22 cellular contexts compared by ENCODE assay signal in genomic region chr2:53630001-53630606, GRCh38.
"Had no signal": no experiment of that assay in that cellular context is flagged by ENCODE, and none has a peak within 500 bp of the region (broad histone marks: within the 10 kb centered on the region; RNA-seq: fewer than 3 reads in every experiment).

No MANE protein-coding gene starts in this region.

- H3K27me3 Mint-ChIP-seq: activated B cell treated with CpG ODN at 0.5 μM for 24 hours; activated CD4-positive, alpha-beta memory T cell treated with anti-CD3 and anti-CD28 coated beads, Interleukin-2, amount 10 ng/mL, durations not matched to agents 7 days and 5 days; activated T-cell treated with anti-CD3 and anti-CD28 coated beads, Interleukin-2, amount 50 U/mL, for 24 hours; dendritic cell treated with granulocyte-macrophage colony-stimulating factor and Interleukin-4, amounts not matched to agents 40 ng/mL and 50 ng/mL, for 4 days; progenitor cell of endocrine pancreas; stimulated activated naive CD8-positive, alpha-beta T cell treated with anti-CD3 and anti-CD28 coated beads, Interleukin-15, Interleukin-2, amounts not matched to agents 100 ng/mL and 50 ng/mL, for 24 hours; T-cell had no signal

- H3K27ac Mint-ChIP-seq: activated B cell treated with CpG ODN at 0.5 μM for 24 hours; activated CD4-positive, alpha-beta memory T cell treated with anti-CD3 and anti-CD28 coated beads, Interleukin-2, amount 10 ng/mL, durations not matched to agents 7 days and 5 days; activated naive CD4-positive, alpha-beta T cell treated with anti-CD3 and anti-CD28 coated beads, Interleukin-2, amount 10 ng/mL, durations not matched to agents 7 days and 5 days; activated T-cell treated with anti-CD3 and anti-CD28 coated beads, Interleukin-2, amount 50 U/mL, for 24 hours; dendritic cell treated with granulocyte-macrophage colony-stimulating factor and Interleukin-4, amounts not matched to agents 40 ng/mL and 50 ng/mL, for 4 days; mesothelial cell of epicardium; nephron progenitor cell; progenitor cell of endocrine pancreas; stimulated activated naive CD8-positive, alpha-beta T cell treated with anti-CD3 and anti-CD28 coated beads, Interleukin-15, Interleukin-2, amounts not matched to agents 100 ng/mL and 50 ng/mL, for 24 hours; T-cell had no signal

- H3K4me3 ChIP-seq: esophagus squamous epithelium, lower lobe of right lung, right atrium auricular region, skin epidermis, tibial nerve, uterus had no signal

- ATAC-seq: left cardiac atrium, lower lobe of right lung, T-cell had no signal

- H3K9me3 Mint-ChIP-seq: activated B cell treated with CpG ODN at 0.5 μM for 24 hours; activated CD4-positive, alpha-beta memory T cell treated with anti-CD3 and anti-CD28 coated beads, Interleukin-2, amount 10 ng/mL, durations not matched to agents 7 days and 5 days; activated naive CD4-positive, alpha-beta T cell treated with anti-CD3 and anti-CD28 coated beads, Interleukin-2, amount 10 ng/mL, durations not matched to agents 7 days and 5 days; activated T-cell treated with anti-CD3 and anti-CD28 coated beads, Interleukin-2, amount 50 U/mL, for 24 hours; central memory CD8-positive, alpha-beta T cell; dendritic cell treated with granulocyte-macrophage colony-stimulating factor and Interleukin-4, amounts not matched to agents 40 ng/mL and 50 ng/mL, for 4 days; mesothelial cell of epicardium; nephron progenitor cell; stimulated activated naive CD8-positive, alpha-beta T cell treated with anti-CD3 and anti-CD28 coated beads, Interleukin-15, Interleukin-2, amounts not matched to agents 100 ng/mL and 50 ng/mL, for 24 hours; T-cell had no signal

- H3K36me3 Mint-ChIP-seq: activated naive CD4-positive, alpha-beta T cell treated with anti-CD3 and anti-CD28 coated beads, Interleukin-2, amount 10 ng/mL, durations not matched to agents 7 days and 5 days; mesothelial cell of epicardium; T-cell had no signal

- H3K27ac ChIP-seq: esophagus squamous epithelium, lower lobe of right lung, right atrium auricular region, skin epidermis, tibial nerve, uterus had no signal

- H3K27me3 ChIP-seq: esophagus squamous epithelium, right atrium auricular region, tibial nerve, uterus had no signal

- DNase-seq: activated B cell treated with CpG ODN at 0.5 μM for 24 hours; activated CD4-positive, alpha-beta memory T cell treated with anti-CD3 and anti-CD28 coated beads, Interleukin-2, amount 10 ng/mL, durations not matched to agents 7 days and 5 days; activated CD4-positive, alpha-beta T cell treated with anti-CD3 and anti-CD28 coated beads for 48 hours; activated naive CD4-positive, alpha-beta T cell treated with anti-CD3 and anti-CD28 coated beads, Interleukin-2, amount 10 ng/mL, durations not matched to agents 7 days and 5 days; activated T-cell treated with anti-CD3 and anti-CD28 coated beads, Interleukin-2, amount 50 U/mL, for 24 hours; aorta; effector memory CD4-positive, alpha-beta T cell; esophagus squamous epithelium; left cardiac atrium; lower lobe of right lung; nephron progenitor cell; stimulated activated CD4-positive, alpha-beta T cell treated with anti-CD3 and anti-CD28 coated beads, Interleukin-2, amount 100 ng/mL, for 48 hours; T-cell; uterus had no signal

- H3K36me3 ChIP-seq: esophagus squamous epithelium, lower lobe of right lung, right atrium auricular region, tibial nerve, uterus had no signal

- H3K4me3 Mint-ChIP-seq: activated B cell treated with CpG ODN at 0.5 μM for 24 hours; activated CD4-positive, alpha-beta memory T cell treated with anti-CD3 and anti-CD28 coated beads, Interleukin-2, amount 10 ng/mL, durations not matched to agents 7 days and 5 days; activated naive CD4-positive, alpha-beta T cell treated with anti-CD3 and anti-CD28 coated beads, Interleukin-2, amount 10 ng/mL, durations not matched to agents 7 days and 5 days; activated T-cell treated with anti-CD3 and anti-CD28 coated beads, Interleukin-2, amount 50 U/mL, for 24 hours; central memory CD8-positive, alpha-beta T cell; dendritic cell treated with granulocyte-macrophage colony-stimulating factor and Interleukin-4, amounts not matched to agents 40 ng/mL and 50 ng/mL, for 4 days; mesothelial cell of epicardium; nephron progenitor cell; stimulated activated naive CD8-positive, alpha-beta T cell treated with anti-CD3 and anti-CD28 coated beads, Interleukin-15, Interleukin-2, amounts not matched to agents 100 ng/mL and 50 ng/mL, for 24 hours; T-cell had no signal

- H3K4me1 ChIP-seq: esophagus squamous epithelium, lower lobe of right lung, right atrium auricular region, uterus had no signal

- H3K4me1 Mint-ChIP-seq: activated B cell treated with CpG ODN at 0.5 μM for 24 hours; activated naive CD4-positive, alpha-beta T cell treated with anti-CD3 and anti-CD28 coated beads, Interleukin-2, amount 10 ng/mL, durations not matched to agents 7 days and 5 days; central memory CD8-positive, alpha-beta T cell; T-cell had no signal
